Comparison of ENCODE assay signal across 9 cellular contexts in genomic region chr18:21684731-21685130, GRCh38. TPM values are rescaled to one million over a fixed set of nuclear protein-coding genes. Genes with fewer than 3 reads are reported as not detected.
A peak's percentile ranks its signal among the peaks of the same experiment; 100 is the strongest.
DNase-seq lines count a peak whose midpoint lies in the region; ATAC-seq and TF ChIP-seq lines count a peak whose summit lies in the region.
"Had no signal": no experiment of that assay in that cellular context is flagged by ENCODE, and none has a peak within 500 bp of the region (broad histone marks: within the 10 kb centered on the region; RNA-seq: fewer than 3 reads in every experiment).

No MANE protein-coding gene starts in this region.

- H3K4me1 Mint-ChIP-seq in activated naive CD8-positive, alpha-beta T cell treated with anti-CD3 and anti-CD28 coated beads for 36 hours = peaks cover 14% of the 10 kb centered on the region

- H3K79me2 ChIP-seq in PC-9 (ENCODE audit: low read depth) = no peaks in the 10 kb centered on the region

- CTCF ChIA-PET in PC-9 (lab: Charles Lee) = no interaction called here

- H3K4me3 ChIP-seq in PC-9 = no peak overlapping the region

- H3K36me3 Mint-ChIP-seq in activated naive CD8-positive, alpha-beta T cell treated with anti-CD3 and anti-CD28 coated beads for 36 hours = peaks cover 21% of the 10 kb centered on the region

- no TSS peak for BruUV-seq in PC-9 (replicated peaks; lab: Mats Ljungman, UMichigan)

- H3K27me3 ChIP-seq in PC-9 (ENCODE audit: insufficient read depth, low read depth) = no peaks in the 10 kb centered on the region

- H3K9me2 ChIP-seq in PC-9 (ENCODE audit: insufficient read depth) = no peaks in the 10 kb centered on the region

- no peak for TF ChIP-seq POLR2A in GM18505 (IDR thresholded peaks at IDR 0.05; ENCODE audit: borderline replicate concordance, extremely low read depth, insufficient read depth, insufficient read length)

- H3K9me3 ChIP-seq in PC-9 (ENCODE audit: insufficient read depth, low read depth) = no peaks in the 10 kb centered on the region

- no peak overlapping the region for H3K4me2 ChIP-seq in PC-9

- H3K4me1 ChIP-seq in PC-9 (replicated peaks; ENCODE audit: insufficient read depth) = peaks cover 11% of the 10 kb centered on the region

- peak overlapping the region; percentile 31 for H3K27ac Mint-ChIP-seq in activated naive CD8-positive, alpha-beta T cell treated with anti-CD3 and anti-CD28 coated beads for 36 hours

- H3K27me3 Mint-ChIP-seq in activated naive CD8-positive, alpha-beta T cell treated with anti-CD3 and anti-CD28 coated beads for 36 hours = no peaks in the 10 kb centered on the region

- peaks cover 3% of the 10 kb centered on the region; the same call in 1 of the 2 replicates for H3F3A ChIP-seq in PC-9 (ENCODE audit: insufficient read depth, low read depth)

- no peaks in the 10 kb centered on the region for H4K20me1 ChIP-seq in PC-9 (ENCODE audit: insufficient read depth)

- H3K4me3 Mint-ChIP-seq in activated naive CD8-positive, alpha-beta T cell treated with anti-CD3 and anti-CD28 coated beads for 36 hours = no peak overlapping the region

- H3K27ac ChIP-seq in PC-9 = no peak overlapping the region

- no peaks in the 10 kb centered on the region for H3K36me3 ChIP-seq in PC-9 (ENCODE audit: low read depth)

- POLR2A ChIA-PET in PC-9 (lab: Charles Lee; ENCODE audit: unreplicated experiment) = no interaction called here

- no peak for DNase-seq in activated naive CD8-positive, alpha-beta T cell treated with anti-CD3 and anti-CD28 coated beads for 36 hours
- DNase-seq in SKM-1 treated with dmso at 0.1 percent for 144 hours (lab: John Stamatoyannopoulos, UW; ENCODE audit: unreplicated experiment) = no peak
- no peak for DNase-seq in left cardiac atrium
- DNase-seq in PC-9 = no peak
- no peak for DNase-seq in activated CD4-positive, alpha-beta T cell treated with anti-CD3 and anti-CD28 coated beads for 48 hours
- DNase-seq: retina had no signal

- no peak for TF ChIP-seq CTCF in PC-9 (conservative IDR thresholded peaks at IDR 0.05)

- H2AFZ ChIP-seq in PC-9 = no peak overlapping the region

- H3K9me3 Mint-ChIP-seq in activated naive CD8-positive, alpha-beta T cell treated with anti-CD3 and anti-CD28 coated beads for 36 hours = peaks cover 3% of the 10 kb centered on the region

- intact Hi-C loops in left cardiac atrium (cut with DNase I) = no loop called here
- intact Hi-C loops in PC-9 (cut with micrococcal nuclease; ENCODE audit: unreplicated experiment) = no loop called here

- ATAC-seq in GM18505 (IDR thresholded peaks at IDR 0.05; ENCODE audit: unreplicated experiment) (peak; percentile 51), GM19455 (IDR thresholded peaks at IDR 0.05; ENCODE audit: unreplicated experiment) (peak; percentile 54), HG03060 (IDR thresholded peaks at IDR 0.05; ENCODE audit: low read depth, unreplicated experiment) (peak; percentile 48), left cardiac atrium (no peak)

RNA-seq across cellular contexts. Expression of gene ABHD3, which starts 19.8 kb away (rescaled TPM):
- total RNA-seq in activated naive CD8-positive, alpha-beta T cell treated with anti-CD3 and anti-CD28 coated beads for 36 hours = 10 to 100 TPM; 18.1 to 18.8 TPM
- total RNA-seq in left cardiac atrium = 1 to 10 TPM; 6.6 to 8.7 TPM
- total RNA-seq in PC-9 (2021) = 23.4 and 33.7 TPM in 2 replicates

RNA-seq across cellular contexts. Expression of gene MIB1, which starts 55.9 kb away (rescaled TPM):
- 10 to 100 TPM; 27.3 to 27.9 TPM for total RNA-seq in activated naive CD8-positive, alpha-beta T cell treated with anti-CD3 and anti-CD28 coated beads for 36 hours
- total RNA-seq in left cardiac atrium (10 to 100 TPM; 21.0 to 26.6 TPM), PC-9 (2021) (40.1 and 40.3 TPM in 2 replicates)

Comparison
In these comparisons a context has a peak if more than half of its experiments do, and no peak if none do; other contexts are left out.
1. ATAC-seq: peak in GM18505 (single experiment), GM19455 (single experiment) and HG03060 (single experiment); none in left cardiac atrium (0 of 2).